1 cellular context compared by ENCODE assay signal in the genomic region with DNA sequence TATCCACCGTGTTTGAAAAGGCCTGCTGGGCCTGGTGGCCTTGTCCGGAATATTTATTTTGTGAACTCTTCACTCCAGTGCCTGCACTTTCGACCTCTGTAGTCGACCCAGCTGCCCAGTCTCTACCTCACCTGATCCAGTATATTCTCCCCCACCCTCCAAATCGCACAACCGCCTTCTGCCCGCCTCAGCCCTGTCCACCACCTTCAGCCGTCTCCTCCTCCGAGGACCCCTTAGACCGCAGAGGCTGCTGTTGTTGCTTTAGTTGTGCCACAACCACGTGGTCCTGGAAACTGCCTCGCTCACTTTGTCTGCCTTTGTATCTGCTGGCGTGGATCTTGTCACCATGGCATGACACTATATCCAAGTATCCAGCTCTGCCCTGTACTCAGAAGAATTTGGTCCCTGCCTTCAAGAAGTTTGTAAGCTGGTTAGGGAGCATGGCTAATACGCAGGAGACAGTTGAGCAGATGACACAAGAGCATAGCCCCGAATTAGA.
TF ChIP-seq lines count a peak whose summit lies in the region.

No MANE protein-coding gene starts in this region.

TF ChIP-seq in K562, 482 proteins besides CTCF, POLR2A, EP300 and RAD21 (continued from another document and continues in another):
- TF ChIP-seq, protein P1, sequence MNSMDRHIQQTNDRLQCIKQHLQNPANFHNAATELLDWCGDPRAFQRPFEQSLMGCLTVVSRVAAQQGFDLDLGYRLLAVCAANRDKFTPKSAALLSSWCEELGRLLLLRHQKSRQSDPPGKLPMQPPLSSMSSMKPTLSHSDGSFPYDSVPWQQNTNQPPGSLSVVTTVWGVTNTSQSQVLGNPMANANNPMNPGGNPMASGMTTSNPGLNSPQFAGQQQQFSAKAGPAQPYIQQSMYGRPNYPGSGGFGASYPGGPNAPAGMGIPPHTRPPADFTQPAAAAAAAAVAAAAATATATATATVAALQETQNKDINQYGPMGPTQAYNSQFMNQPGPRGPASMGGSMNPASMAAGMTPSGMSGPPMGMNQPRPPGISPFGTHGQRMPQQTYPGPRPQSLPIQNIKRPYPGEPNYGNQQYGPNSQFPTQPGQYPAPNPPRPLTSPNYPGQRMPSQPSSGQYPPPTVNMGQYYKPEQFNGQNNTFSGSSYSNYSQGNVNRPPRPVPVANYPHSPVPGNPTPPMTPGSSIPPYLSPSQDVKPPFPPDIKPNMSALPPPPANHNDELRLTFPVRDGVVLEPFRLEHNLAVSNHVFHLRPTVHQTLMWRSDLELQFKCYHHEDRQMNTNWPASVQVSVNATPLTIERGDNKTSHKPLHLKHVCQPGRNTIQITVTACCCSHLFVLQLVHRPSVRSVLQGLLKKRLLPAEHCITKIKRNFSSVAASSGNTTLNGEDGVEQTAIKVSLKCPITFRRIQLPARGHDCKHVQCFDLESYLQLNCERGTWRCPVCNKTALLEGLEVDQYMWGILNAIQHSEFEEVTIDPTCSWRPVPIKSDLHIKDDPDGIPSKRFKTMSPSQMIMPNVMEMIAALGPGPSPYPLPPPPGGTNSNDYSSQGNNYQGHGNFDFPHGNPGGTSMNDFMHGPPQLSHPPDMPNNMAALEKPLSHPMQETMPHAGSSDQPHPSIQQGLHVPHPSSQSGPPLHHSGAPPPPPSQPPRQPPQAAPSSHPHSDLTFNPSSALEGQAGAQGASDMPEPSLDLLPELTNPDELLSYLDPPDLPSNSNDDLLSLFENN (IDR thresholded peaks at IDR 0.05; ENCODE audit: low read depth in 2 of 2, low read length in 2 of 2): no peak
- TF ChIP-seq ETV6 (IDR thresholded peaks at IDR 0.05; ENCODE audit: borderline replicate concordance in 1 of 2, low read depth in 2 of 2, low read length in 1 of 2) (no peak), ETV6 (CRISPR knock-in tag; IDR thresholded peaks at IDR 0.05; ENCODE audit: borderline replicate concordance) (no peak), ZNF764 (CRISPR knock-in tag; IDR thresholded peaks at IDR 0.05; ENCODE audit: low read depth) (no peak), HDAC6 (IDR thresholded peaks at IDR 0.05; ENCODE audit: low read depth, low read length) (no peak), SRF (CRISPR knock-in tag; IDR thresholded peaks at IDR 0.05) (no peak), U2AF2 (optimal IDR thresholded peaks at IDR 0.05; ENCODE audit: low read depth, low read length) (no peak), RUNX1 (IDR thresholded peaks at IDR 0.05; ENCODE audit: low read depth) (no peak), ZNF707 (CRISPR knock-in tag; conservative IDR thresholded peaks at IDR 0.05) (no peak), CBX2 (IDR thresholded peaks at IDR 0.05; ENCODE audit: insufficient read depth, low read length, poor library complexity, severe bottlenecking) (no peak), DNMT1 (IDR thresholded peaks at IDR 0.05) (no peak), TBP (optimal IDR thresholded peaks at IDR 0.05; ENCODE audit: low read depth, low read length) (peak; percentile 8), CHD4 (IDR thresholded peaks at IDR 0.05; ENCODE audit: insufficient read depth, insufficient replicate concordance, low read depth, low read length, poor library complexity, severe bottlenecking) (no peak), ZNF586 (CRISPR knock-in tag; conservative IDR thresholded peaks at IDR 0.05) (no peak)
- TF ChIP-seq, protein P2, sequence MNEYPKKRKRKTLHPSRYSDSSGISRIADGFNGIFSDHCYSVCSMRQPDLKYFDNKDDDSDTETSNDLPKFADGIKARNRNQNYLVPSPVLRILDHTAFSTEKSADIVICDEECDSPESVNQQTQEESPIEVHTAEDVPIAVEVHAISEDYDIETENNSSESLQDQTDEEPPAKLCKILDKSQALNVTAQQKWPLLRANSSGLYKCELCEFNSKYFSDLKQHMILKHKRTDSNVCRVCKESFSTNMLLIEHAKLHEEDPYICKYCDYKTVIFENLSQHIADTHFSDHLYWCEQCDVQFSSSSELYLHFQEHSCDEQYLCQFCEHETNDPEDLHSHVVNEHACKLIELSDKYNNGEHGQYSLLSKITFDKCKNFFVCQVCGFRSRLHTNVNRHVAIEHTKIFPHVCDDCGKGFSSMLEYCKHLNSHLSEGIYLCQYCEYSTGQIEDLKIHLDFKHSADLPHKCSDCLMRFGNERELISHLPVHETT (CRISPR knock-in tag; conservative IDR thresholded peaks at IDR 0.05 in 1 of 2, IDR thresholded peaks at IDR 0.05 in 1 of 2): peak in 1 of 2 experiments; percentile 35; a peak in 1 of 4 replicates
- TF ChIP-seq, protein P3, sequence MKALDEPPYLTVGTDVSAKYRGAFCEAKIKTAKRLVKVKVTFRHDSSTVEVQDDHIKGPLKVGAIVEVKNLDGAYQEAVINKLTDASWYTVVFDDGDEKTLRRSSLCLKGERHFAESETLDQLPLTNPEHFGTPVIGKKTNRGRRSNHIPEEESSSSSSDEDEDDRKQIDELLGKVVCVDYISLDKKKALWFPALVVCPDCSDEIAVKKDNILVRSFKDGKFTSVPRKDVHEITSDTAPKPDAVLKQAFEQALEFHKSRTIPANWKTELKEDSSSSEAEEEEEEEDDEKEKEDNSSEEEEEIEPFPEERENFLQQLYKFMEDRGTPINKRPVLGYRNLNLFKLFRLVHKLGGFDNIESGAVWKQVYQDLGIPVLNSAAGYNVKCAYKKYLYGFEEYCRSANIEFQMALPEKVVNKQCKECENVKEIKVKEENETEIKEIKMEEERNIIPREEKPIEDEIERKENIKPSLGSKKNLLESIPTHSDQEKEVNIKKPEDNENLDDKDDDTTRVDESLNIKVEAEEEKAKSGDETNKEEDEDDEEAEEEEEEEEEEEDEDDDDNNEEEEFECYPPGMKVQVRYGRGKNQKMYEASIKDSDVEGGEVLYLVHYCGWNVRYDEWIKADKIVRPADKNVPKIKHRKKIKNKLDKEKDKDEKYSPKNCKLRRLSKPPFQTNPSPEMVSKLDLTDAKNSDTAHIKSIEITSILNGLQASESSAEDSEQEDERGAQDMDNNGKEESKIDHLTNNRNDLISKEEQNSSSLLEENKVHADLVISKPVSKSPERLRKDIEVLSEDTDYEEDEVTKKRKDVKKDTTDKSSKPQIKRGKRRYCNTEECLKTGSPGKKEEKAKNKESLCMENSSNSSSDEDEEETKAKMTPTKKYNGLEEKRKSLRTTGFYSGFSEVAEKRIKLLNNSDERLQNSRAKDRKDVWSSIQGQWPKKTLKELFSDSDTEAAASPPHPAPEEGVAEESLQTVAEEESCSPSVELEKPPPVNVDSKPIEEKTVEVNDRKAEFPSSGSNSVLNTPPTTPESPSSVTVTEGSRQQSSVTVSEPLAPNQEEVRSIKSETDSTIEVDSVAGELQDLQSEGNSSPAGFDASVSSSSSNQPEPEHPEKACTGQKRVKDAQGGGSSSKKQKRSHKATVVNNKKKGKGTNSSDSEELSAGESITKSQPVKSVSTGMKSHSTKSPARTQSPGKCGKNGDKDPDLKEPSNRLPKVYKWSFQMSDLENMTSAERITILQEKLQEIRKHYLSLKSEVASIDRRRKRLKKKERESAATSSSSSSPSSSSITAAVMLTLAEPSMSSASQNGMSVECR (CRISPR knock-in tag; IDR thresholded peaks at IDR 0.05): 0 out of 2 replicates have a peak, but pooled peaks have one; percentile 48
- TF ChIP-seq, protein P4, sequence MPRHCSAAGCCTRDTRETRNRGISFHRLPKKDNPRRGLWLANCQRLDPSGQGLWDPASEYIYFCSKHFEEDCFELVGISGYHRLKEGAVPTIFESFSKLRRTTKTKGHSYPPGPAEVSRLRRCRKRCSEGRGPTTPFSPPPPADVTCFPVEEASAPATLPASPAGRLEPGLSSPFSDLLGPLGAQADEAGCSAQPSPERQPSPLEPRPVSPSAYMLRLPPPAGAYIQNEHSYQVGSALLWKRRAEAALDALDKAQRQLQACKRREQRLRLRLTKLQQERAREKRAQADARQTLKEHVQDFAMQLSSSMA (CRISPR knock-in tag; IDR thresholded peaks at IDR 0.05): no peak
- TF ChIP-seq, protein P5, sequence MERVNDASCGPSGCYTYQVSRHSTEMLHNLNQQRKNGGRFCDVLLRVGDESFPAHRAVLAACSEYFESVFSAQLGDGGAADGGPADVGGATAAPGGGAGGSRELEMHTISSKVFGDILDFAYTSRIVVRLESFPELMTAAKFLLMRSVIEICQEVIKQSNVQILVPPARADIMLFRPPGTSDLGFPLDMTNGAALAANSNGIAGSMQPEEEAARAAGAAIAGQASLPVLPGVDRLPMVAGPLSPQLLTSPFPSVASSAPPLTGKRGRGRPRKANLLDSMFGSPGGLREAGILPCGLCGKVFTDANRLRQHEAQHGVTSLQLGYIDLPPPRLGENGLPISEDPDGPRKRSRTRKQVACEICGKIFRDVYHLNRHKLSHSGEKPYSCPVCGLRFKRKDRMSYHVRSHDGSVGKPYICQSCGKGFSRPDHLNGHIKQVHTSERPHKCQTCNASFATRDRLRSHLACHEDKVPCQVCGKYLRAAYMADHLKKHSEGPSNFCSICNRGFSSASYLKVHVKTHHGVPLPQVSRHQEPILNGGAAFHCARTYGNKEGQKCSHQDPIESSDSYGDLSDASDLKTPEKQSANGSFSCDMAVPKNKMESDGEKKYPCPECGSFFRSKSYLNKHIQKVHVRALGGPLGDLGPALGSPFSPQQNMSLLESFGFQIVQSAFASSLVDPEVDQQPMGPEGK (CRISPR knock-in tag; IDR thresholded peaks at IDR 0.05; ENCODE audit: borderline replicate concordance): no peak
- TF ChIP-seq, protein P6, sequence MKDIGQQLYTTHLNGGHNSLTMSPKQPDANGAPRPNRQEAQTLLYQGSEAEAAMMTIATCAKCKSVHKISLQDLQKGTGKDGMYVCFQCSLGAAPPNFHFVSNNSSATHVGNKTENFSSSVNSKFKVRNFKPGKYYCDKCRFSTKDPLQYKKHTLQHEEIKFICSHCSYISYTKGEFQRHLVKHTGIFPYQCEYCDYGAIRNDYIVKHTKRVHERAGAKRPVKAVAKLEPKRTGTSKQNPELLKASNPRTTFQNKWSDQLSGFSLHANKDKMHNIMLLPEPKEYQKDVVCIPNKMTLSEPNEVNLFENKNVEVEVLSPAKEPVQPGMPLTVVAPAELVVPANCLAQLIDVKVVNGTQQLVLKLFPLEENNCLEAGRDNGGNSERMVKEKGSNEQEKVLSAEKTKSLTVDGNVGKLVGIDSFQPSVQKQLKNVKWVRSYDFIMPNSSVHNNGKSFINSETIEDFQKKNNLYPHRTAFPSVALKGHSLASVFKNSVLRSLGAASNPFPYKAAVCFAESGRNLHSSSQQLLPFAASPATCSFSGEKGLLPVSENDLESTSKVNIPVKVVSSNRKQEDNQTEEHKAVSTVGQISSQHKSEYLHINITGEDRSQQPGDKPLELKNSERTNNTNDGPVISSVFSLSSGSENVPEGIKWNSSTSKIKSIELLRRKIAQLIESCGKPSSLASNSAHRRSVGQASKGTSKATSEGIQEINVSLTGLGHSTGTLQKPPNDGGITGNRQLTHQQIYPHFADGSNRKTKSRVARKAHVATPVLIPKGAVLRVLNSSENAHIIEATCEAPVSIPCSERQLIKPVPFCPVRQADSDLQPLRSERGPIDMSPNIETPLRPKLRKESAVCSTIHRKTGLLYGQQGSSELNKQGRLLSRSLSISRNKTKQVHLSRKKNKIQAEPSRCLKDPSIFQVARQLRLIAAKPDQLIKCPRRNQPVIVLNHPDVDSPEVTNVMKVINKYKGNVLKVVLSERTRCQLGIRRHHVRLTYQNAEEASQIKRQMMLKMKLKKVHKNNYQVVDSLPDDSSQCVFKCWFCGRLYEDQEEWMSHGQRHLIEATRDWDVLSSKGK (CRISPR knock-in tag; IDR thresholded peaks at IDR 0.05): no peak
- TF ChIP-seq, protein P7, sequence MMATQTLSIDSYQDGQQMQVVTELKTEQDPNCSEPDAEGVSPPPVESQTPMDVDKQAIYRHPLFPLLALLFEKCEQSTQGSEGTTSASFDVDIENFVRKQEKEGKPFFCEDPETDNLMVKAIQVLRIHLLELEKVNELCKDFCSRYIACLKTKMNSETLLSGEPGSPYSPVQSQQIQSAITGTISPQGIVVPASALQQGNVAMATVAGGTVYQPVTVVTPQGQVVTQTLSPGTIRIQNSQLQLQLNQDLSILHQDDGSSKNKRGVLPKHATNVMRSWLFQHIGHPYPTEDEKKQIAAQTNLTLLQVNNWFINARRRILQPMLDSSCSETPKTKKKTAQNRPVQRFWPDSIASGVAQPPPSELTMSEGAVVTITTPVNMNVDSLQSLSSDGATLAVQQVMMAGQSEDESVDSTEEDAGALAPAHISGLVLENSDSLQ (IDR thresholded peaks at IDR 0.05): 0 out of 2 replicates have a peak, but pooled peaks have one; percentile 13
- TF ChIP-seq, protein P8, sequence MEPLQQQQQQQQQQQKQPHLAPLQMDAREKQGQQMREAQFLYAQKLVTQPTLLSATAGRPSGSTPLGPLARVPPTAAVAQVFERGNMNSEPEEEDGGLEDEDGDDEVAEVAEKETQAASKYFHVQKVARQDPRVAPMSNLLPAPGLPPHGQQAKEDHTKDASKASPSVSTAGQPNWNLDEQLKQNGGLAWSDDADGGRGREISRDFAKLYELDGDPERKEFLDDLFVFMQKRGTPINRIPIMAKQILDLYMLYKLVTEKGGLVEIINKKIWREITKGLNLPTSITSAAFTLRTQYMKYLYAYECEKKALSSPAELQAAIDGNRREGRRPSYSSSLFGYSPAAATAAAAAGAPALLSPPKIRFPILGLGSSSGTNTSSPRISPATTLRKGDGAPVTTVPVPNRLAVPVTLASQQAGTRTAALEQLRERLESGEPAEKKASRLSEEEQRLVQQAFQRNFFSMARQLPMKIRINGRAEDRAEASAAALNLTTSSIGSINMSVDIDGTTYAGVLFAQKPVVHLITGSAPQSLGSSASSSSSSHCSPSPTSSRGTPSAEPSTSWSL (CRISPR knock-in tag; IDR thresholded peaks at IDR 0.05; ENCODE audit: borderline replicate concordance): no peak
- TF ChIP-seq, protein P9, sequence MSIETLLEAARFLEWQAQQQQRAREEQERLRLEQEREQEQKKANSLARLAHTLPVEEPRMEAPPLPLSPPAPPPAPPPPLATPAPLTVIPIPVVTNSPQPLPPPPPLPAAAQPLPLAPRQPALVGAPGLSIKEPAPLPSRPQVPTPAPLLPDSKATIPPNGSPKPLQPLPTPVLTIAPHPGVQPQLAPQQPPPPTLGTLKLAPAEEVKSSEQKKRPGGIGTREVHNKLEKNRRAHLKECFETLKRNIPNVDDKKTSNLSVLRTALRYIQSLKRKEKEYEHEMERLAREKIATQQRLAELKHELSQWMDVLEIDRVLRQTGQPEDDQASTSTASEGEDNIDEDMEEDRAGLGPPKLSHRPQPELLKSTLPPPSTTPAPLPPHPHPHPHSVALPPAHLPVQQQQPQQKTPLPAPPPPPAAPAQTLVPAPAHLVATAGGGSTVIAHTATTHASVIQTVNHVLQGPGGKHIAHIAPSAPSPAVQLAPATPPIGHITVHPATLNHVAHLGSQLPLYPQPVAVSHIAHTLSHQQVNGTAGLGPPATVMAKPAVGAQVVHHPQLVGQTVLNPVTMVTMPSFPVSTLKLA (conservative IDR thresholded peaks at IDR 0.05): peak; percentile 40 to 44; a peak in 2 of 4 replicates
- TF ChIP-seq, protein P10, sequence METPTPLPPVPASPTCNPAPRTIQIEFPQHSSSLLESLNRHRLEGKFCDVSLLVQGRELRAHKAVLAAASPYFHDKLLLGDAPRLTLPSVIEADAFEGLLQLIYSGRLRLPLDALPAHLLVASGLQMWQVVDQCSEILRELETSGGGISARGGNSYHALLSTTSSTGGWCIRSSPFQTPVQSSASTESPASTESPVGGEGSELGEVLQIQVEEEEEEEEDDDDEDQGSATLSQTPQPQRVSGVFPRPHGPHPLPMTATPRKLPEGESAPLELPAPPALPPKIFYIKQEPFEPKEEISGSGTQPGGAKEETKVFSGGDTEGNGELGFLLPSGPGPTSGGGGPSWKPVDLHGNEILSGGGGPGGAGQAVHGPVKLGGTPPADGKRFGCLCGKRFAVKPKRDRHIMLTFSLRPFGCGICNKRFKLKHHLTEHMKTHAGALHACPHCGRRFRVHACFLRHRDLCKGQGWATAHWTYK (CRISPR knock-in tag; IDR thresholded peaks at IDR 0.05): no peak
